In the genomic region with DNA sequence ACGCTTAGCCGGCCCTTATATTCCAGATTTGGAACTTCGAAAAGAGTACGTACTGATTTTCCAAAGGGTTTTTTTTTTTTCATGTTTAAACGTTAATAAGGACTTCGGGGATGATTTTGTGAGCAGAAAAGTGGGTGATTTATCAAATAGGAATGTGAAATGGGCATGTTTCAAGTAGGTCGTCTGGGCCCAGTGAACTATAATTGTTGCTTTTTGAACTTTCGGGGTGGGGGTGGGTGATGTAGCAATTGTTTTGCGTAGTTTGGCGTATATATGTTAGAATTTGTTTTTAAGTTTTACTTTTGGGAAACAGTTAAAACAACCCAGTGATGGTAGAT, we compare ENCODE assay signal across 8 cellular contexts. TPM values are rescaled to one million over a fixed set of nuclear protein-coding genes. Genes with fewer than 3 reads are reported as not detected.
A peak's percentile ranks its signal among the peaks of the same experiment; 100 is the strongest.
DNase-seq lines count a peak whose midpoint lies in the region; ATAC-seq, FAIRE-seq and TF ChIP-seq lines count a peak whose summit lies in the region.

No MANE protein-coding gene starts in this region.

- no peak for ATAC-seq in foreskin keratinocyte
- no peak for ATAC-seq in HG02884 (IDR thresholded peaks at IDR 0.05; ENCODE audit: unreplicated experiment)

- H3K4me3 ChIP-seq in GM12875 (ENCODE audit: low read depth, low read length) (peak overlapping the region; percentile 85), WERI-Rb-1 (ENCODE audit: low read depth, low read length) (peak overlapping the region; percentile 100), skeletal muscle satellite cell (ENCODE audit: low read length) (peak overlapping the region; percentile 96)

- H3K36me3 ChIP-seq in WERI-Rb-1 (peaks cover 51% of the 10 kb centered on the region), skeletal muscle satellite cell (ENCODE audit: insufficient read depth, low read length) (peaks cover 16% of the 10 kb centered on the region)

- peak overlapping the region; percentile 97 for H3K4me2 ChIP-seq in skeletal muscle satellite cell (ENCODE audit: low read length)

- H3K27me3 ChIP-seq in WERI-Rb-1 (ENCODE audit: insufficient read depth, low read depth, severe bottlenecking): no peaks in the 10 kb centered on the region
- H3K27me3 ChIP-seq in foreskin keratinocyte: no peaks in the 10 kb centered on the region
- no peaks in the 10 kb centered on the region for H3K27me3 ChIP-seq in skeletal muscle satellite cell (ENCODE audit: control insufficient read depth, insufficient read depth, low read length)

- H3K9me3 ChIP-seq in WERI-Rb-1 (ENCODE audit: severe bottlenecking): no peaks in the 10 kb centered on the region
- no peaks in the 10 kb centered on the region for H3K9me3 ChIP-seq in skeletal muscle satellite cell (replicated peaks; ENCODE audit: low read length)

- TF ChIP-seq CTCF in GM12875 (IDR thresholded peaks at IDR 0.05; ENCODE audit: borderline replicate concordance, insufficient read depth, low read depth, low read length) (no peak), WERI-Rb-1 (IDR thresholded peaks at IDR 0.05; ENCODE audit: low read depth, low read length) (no peak), foreskin keratinocyte (conservative IDR thresholded peaks at IDR 0.05) (no peak)

- peak overlapping the region; percentile 100 for H3K27ac ChIP-seq in WERI-Rb-1
- peak overlapping the region; percentile 96 for H3K27ac ChIP-seq in foreskin keratinocyte

- peak overlapping the region; percentile 100 for H3K9ac ChIP-seq in skeletal muscle satellite cell (ENCODE audit: low read depth, low read length)

- no peak for FAIRE-seq in frontal cortex (lab: Jason Lieb, UNC)

- no peak for DNase-seq in WERI-Rb-1
- no peak for DNase-seq in foreskin keratinocyte
- no peak for DNase-seq in frontal cortex (ENCODE audit: low spot score in 2 of 2)
- DNase-seq in CD1c-positive myeloid dendritic cell (ENCODE audit: extremely low spot score): no peak
- DNase-seq in A172 (ENCODE audit: low spot score): no peak

- peaks cover 30% of the 10 kb centered on the region for H3K4me1 ChIP-seq in foreskin keratinocyte
- peaks cover 50% of the 10 kb centered on the region for H3K4me1 ChIP-seq in skeletal muscle satellite cell (ENCODE audit: control insufficient read depth, insufficient read depth, low read length)

RNA-seq across cellular contexts. Expression of a gene that starts 0.3 kb away (rescaled TPM):
- 1.3 and 1.8 TPM in 2 replicates for total RNA-seq in foreskin keratinocyte
- polyA plus RNA-seq in foreskin keratinocyte: 0.75 and 1.1 TPM in 2 replicates
- 3.1 and 3.5 TPM in 2 replicates for total RNA-seq in skeletal muscle satellite cell (2012; rRNA removed)
- total RNA-seq in frontal cortex: 8.6 TPM
- 9.2 and 9.6 TPM in 2 replicates for total RNA-seq in A172 (2014; rRNA removed; shearing (Covaris generic))

RNA-seq across cellular contexts. Expression of a gene that starts 1.2 kb away (rescaled TPM):
- 74.5 and 112 TPM in 2 replicates for total RNA-seq in foreskin keratinocyte
- polyA plus RNA-seq in foreskin keratinocyte: 175 and 222 TPM in 2 replicates
- total RNA-seq in skeletal muscle satellite cell (2012; rRNA removed): 12.4 and 15.5 TPM in 2 replicates
- 40.4 TPM for total RNA-seq in frontal cortex
- total RNA-seq in A172 (2014; rRNA removed; shearing (Covaris generic)): 30.4 and 31.8 TPM in 2 replicates
